32 cellular contexts compared by ENCODE assay signal in genomic region chr22:44601189-44601588, GRCh38.
"Had no signal": no experiment of that assay in that cellular context is flagged by ENCODE, and none has a peak within 500 bp of the region (broad histone marks: within the 10 kb centered on the region; RNA-seq: fewer than 3 reads in every experiment).

No MANE protein-coding gene starts in this region.

- H3K9me3 Mint-ChIP-seq: T-helper 1 cell treated with Interleukin-12 subunit alpha and Interleukin-12 subunit beta and Interleukin-4 antibody, amounts not matched to agents 30 μg/mL and 1 μg/mL, for 36 hours had no signal

- H3K36me3 ChIP-seq: MG63, SJSA1 had no signal

- ATAC-seq: Panc1 had no signal

- H3K9me3 ChIP-seq: MG63, SJSA1, SK-N-SH had no signal

- H2AFZ ChIP-seq: PC-9 had no signal

- DNase-seq: Kasumi-1, MG63, NCI-H1092, NCI-H1105 treated with DMSO at 0.1 percent for 48 hours, NCI-H1417, NCI-H1436, NCI-H146, NCI-H1694, NCI-H187, NCI-H1930, NCI-H2029 treated with DMSO at 0.1 percent for 48 hours, NCI-H2081 treated with DMSO at 0.1 percent for 48 hours, NCI-H2107, NCI-H2171, NCI-H226, NCI-H446 treated with DMSO at 0.1 percent for 48 hours, NCI-H510A, NCI-H524, NCI-H526, NCI-H69, NCI-H748 treated with DMSO at 0.1 percent for 48 hours, NCI-H82, PC-9, Right ventricle myocardium superior, SHP77 treated with DMSO at 0.1 percent for 48 hours, SK-N-SH, SW 1271, T-helper 1 cell had no signal

- H3K9ac ChIP-seq: SK-N-SH had no signal

- H3K4me2 ChIP-seq: PC-9, SK-N-SH had no signal

- H3K4me1 ChIP-seq: SJSA1 had no signal

- H3K27ac Mint-ChIP-seq: T-helper 1 cell treated with Interleukin-12 subunit alpha and Interleukin-12 subunit beta and Interleukin-4 antibody, amounts not matched to agents 30 μg/mL and 1 μg/mL, for 36 hours had no signal

- FAIRE-seq: RCC 7860 had no signal

- H3K27ac ChIP-seq: PC-9, SJSA1 had no signal

- H3K4me3 ChIP-seq: MG63, PC-9, SJSA1 had no signal

- H3K27me3 ChIP-seq: MG63, SJSA1 had no signal

- H3K4me3 Mint-ChIP-seq: T-helper 1 cell treated with Interleukin-12 subunit alpha and Interleukin-12 subunit beta and Interleukin-4 antibody, amounts not matched to agents 30 μg/mL and 1 μg/mL, for 36 hours had no signal
